Comparison of ENCODE assay signal across 8 cellular contexts in the genomic region with DNA sequence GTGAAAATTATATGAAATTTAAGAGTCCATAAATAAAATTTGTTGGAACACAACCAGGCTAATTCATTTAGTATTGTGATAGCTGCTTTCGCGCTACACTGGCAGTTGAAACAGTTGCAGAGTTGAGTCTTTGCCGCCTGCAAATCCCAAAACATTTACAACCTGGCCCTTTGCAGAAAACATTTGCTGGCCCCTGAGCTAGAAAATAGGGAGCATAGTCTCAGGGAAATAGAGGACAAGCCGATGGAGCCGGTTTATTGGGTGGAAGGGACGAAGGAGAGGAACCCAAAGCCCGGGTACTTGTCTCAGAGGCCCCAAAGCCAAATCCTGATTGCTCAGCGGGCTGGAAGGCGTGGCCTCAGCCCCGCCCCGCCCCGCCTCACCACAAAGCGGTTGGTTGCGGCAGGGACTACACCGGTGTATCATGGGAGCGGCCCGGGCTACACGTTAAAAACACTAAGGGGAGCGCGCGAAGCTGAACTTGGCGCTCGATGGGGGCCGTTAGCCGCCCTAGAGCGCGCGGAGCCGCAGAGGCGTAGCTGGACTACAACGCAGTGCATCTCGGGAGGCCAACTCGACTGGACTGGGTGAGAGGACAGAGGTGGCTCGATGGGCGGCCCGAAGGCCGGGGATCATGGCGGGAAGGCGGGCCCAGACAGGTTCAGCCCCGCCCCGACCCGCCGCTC. TPM values are rescaled to one million over a fixed set of nuclear protein-coding genes. Genes with fewer than 3 reads are reported as not detected.
A peak's percentile ranks its signal among the peaks of the same experiment; 100 is the strongest.
DNase-seq lines count a peak whose midpoint lies in the region; ATAC-seq and TF ChIP-seq lines count a peak whose summit lies in the region.

No MANE protein-coding gene starts in this region.

- H3K27ac ChIP-seq in H9 (ENCODE audit: insufficient read length, low read depth, low read length) (peak overlapping the region; percentile 59), neural cell (ENCODE audit: low read length) (peak overlapping the region; percentile 82)

- H4K20me1 ChIP-seq in H9 (ENCODE audit: control insufficient read depth, insufficient read depth, insufficient read length) (no peaks in the 10 kb centered on the region), neural cell (ENCODE audit: insufficient read depth) (no peaks in the 10 kb centered on the region)

- H2AK5ac ChIP-seq in H9 (ENCODE audit: insufficient read length, low read length): no peak overlapping the region

- peak; percentile 95 for ATAC-seq in stimulated activated naive CD8-positive, alpha-beta T cell treated with anti-CD3 and anti-CD28 coated beads, Interleukin-15, amount 100 ng/mL, for 72 hours

- H3K23ac ChIP-seq in H9 (ENCODE audit: insufficient read length, low read depth, low read length): no peak overlapping the region

- WGBS in H9 (ENCODE audit: extremely low coverage, insufficient read length, low lambda C conversion rate): no CpG with 5 or more reads among the region's 43 CpGs

- H3K14ac ChIP-seq in H9 (ENCODE audit: insufficient read depth, low read length): peak overlapping the region; percentile 91

- peak overlapping the region; percentile 80 to 91 for H3K4me3 Mint-ChIP-seq in H9
- peak overlapping the region; percentile 81 to 83 for H3K4me3 Mint-ChIP-seq in stimulated activated naive CD8-positive, alpha-beta T cell treated with anti-CD3 and anti-CD28 coated beads, Interleukin-15, amount 100 ng/mL, for 72 hours

- H3K56ac ChIP-seq in H9 (ENCODE audit: insufficient read length, low read depth, low read length): no peak overlapping the region

- peak overlapping the region; percentile 67 for H3K18ac ChIP-seq in H9 (ENCODE audit: insufficient read length, low read depth, low read length)

- H4K5ac ChIP-seq in H9 (ENCODE audit: insufficient read length, low read depth, low read length): no peak overlapping the region

- no peak for TF ChIP-seq CTCF in H9 (conservative IDR thresholded peaks at IDR 0.05)
- no peak for TF ChIP-seq CTCF in foreskin fibroblast (IDR thresholded peaks at IDR 0.05; ENCODE audit: low read depth, low read length)
- TF ChIP-seq CTCF in neural cell (IDR thresholded peaks at IDR 0.05; ENCODE audit: poor library complexity, severe bottlenecking): no peak

- H3K9ac ChIP-seq in ES-I3 (ENCODE audit: low read depth, low read length) (peak overlapping the region; percentile 64), H9 (ENCODE audit: extremely low read depth, insufficient read length, low read length) (peak overlapping the region; percentile 80), neural cell (ENCODE audit: low read length) (peak overlapping the region; percentile 76)

- no peak overlapping the region for H3K4ac ChIP-seq in H9 (ENCODE audit: low read depth, low read length)

- no peaks in the 10 kb centered on the region for H3K79me1 ChIP-seq in H9 (ENCODE audit: insufficient read depth, low read depth, low read length, poor library complexity, severe bottlenecking)

- peak overlapping the region; percentile 67 for H3K4me2 ChIP-seq in H9 (ENCODE audit: insufficient read depth, insufficient read length, low read length)
- no peak overlapping the region for H3K4me2 ChIP-seq in neural cell (ENCODE audit: low read length)

- H4K91ac ChIP-seq in H9 (ENCODE audit: insufficient read length, low read depth, low read length): no peak overlapping the region

- TF ChIP-seq RAD21 in neural cell (conservative IDR thresholded peaks at IDR 0.05): no peak

- H3K4me3 ChIP-seq in foreskin fibroblast (ENCODE audit: low read depth in 1 of 2, low read length in 2 of 2) (peak overlapping the region; percentile 62 to 66), neural cell (ENCODE audit: low read length) (peak overlapping the region; percentile 77)

- H3T11ph ChIP-seq in H9 (ENCODE audit: low read length): no peak overlapping the region

- H3K9me2 ChIP-seq in neural cell (ENCODE audit: insufficient read depth, low read length): no peaks in the 10 kb centered on the region

- H3K79me2 ChIP-seq in H9 (ENCODE audit: insufficient read depth, low read length): peaks cover 2% of the 10 kb centered on the region; the same call in 1 of the 2 replicates
- H3K79me2 ChIP-seq in neural cell (replicated peaks; ENCODE audit: insufficient read depth, low read length): peaks cover 9% of the 10 kb centered on the region

- H3K9me3 ChIP-seq in ES-I3 (ENCODE audit: control insufficient read depth, insufficient read depth, low read length) (no peaks in the 10 kb centered on the region), H9 (ENCODE audit: control insufficient read depth, low read depth, low read length) (no peaks in the 10 kb centered on the region), neural cell (ENCODE audit: low read length) (no peaks in the 10 kb centered on the region)

- H2BK12ac ChIP-seq in H9 (ENCODE audit: insufficient read length, low read depth, low read length): no peak overlapping the region

- no peak for TF ChIP-seq EP300 in neural cell (conservative IDR thresholded peaks at IDR 0.05; ENCODE audit: poor library complexity, severe bottlenecking)

- no peak overlapping the region for H2BK5ac ChIP-seq in H9 (ENCODE audit: insufficient read length, low read length)

- TF ChIP-seq POLR2A in Raji (IDR thresholded peaks at IDR 0.05; ENCODE audit: insufficient read depth, low read depth, low read length): peak; percentile 76

- no peaks in the 10 kb centered on the region for H3K27me3 Mint-ChIP-seq in H9 (ENCODE audit: low read depth)
- no peaks in the 10 kb centered on the region for H3K27me3 Mint-ChIP-seq in stimulated activated naive CD8-positive, alpha-beta T cell treated with anti-CD3 and anti-CD28 coated beads, Interleukin-15, amount 100 ng/mL, for 72 hours

- no peaks in the 10 kb centered on the region for H3K9me3 Mint-ChIP-seq in H9
- no peaks in the 10 kb centered on the region for H3K9me3 Mint-ChIP-seq in stimulated activated naive CD8-positive, alpha-beta T cell treated with anti-CD3 and anti-CD28 coated beads, Interleukin-15, amount 100 ng/mL, for 72 hours

- no peak overlapping the region for H2BK15ac ChIP-seq in H9 (ENCODE audit: low read depth, low read length)

- peaks cover 4% of the 10 kb centered on the region for H3K23me2 ChIP-seq in H9 (ENCODE audit: insufficient read length, low read depth, low read length, poor library complexity, severe bottlenecking)

- H3K36me3 Mint-ChIP-seq in H9 (ENCODE audit: insufficient read depth in 1 of 3, low read depth in 3 of 3): peaks cover 5 to 34% (median 25%) of the 10 kb centered on the region in 3 experiments; a peak in 6 of 7 replicates

- H3K36me3 ChIP-seq in ES-I3 (ENCODE audit: insufficient read depth, low read length) (peaks cover 5% of the 10 kb centered on the region; the same call in 1 of the 2 replicates), neural cell (ENCODE audit: insufficient read depth, low read length) (no peaks in the 10 kb centered on the region)

- peak overlapping the region; percentile 97 to 98 (median 97) for H3K27ac Mint-ChIP-seq in H9
- peak overlapping the region; percentile 95 to 96 for H3K27ac Mint-ChIP-seq in stimulated activated naive CD8-positive, alpha-beta T cell treated with anti-CD3 and anti-CD28 coated beads, Interleukin-15, amount 100 ng/mL, for 72 hours

- no peaks in the 10 kb centered on the region for H3F3A ChIP-seq in neural cell (ENCODE audit: insufficient read depth, low read length, poor library complexity, severe bottlenecking)

- H2AFZ ChIP-seq in H9 (ENCODE audit: low read length) (no peak overlapping the region), neural cell (ENCODE audit: low read depth, low read length) (peak overlapping the region; percentile 75)

- no peak overlapping the region for H4K8ac ChIP-seq in H9 (replicated peaks; ENCODE audit: insufficient read length, low read depth, low read length)

- DNase-seq in H9 (peak; percentile 94), M059J (ENCODE audit: low read depth) (peak; percentile 98), foreskin fibroblast (peak; percentile 93 to 97)
- peak; percentile 94 for DNase-seq in activated effector memory CD4-positive, alpha-beta T cell treated with anti-CD3 and anti-CD28 coated beads, Interleukin-2, amount 50 U/mL, for 16 hours
- peak; percentile 94 to 95 for DNase-seq in stimulated activated naive CD8-positive, alpha-beta T cell treated with anti-CD3 and anti-CD28 coated beads, Interleukin-15, amount 100 ng/mL, for 72 hours

- H3K4me1 ChIP-seq in ES-I3 (ENCODE audit: insufficient read depth, low read length) (no peaks in the 10 kb centered on the region), H9 (ENCODE audit: insufficient read depth, low read length) (no peaks in the 10 kb centered on the region)

- no peak overlapping the region for H2BK20ac ChIP-seq in H9 (ENCODE audit: low read depth, low read length, poor library complexity, severe bottlenecking)

- H3K4me1 Mint-ChIP-seq in H9: peaks cover 4 to 10% of the 10 kb centered on the region in 2 experiments; a peak in 3 of 4 replicates
- peaks cover 41% of the 10 kb centered on the region for H3K4me1 Mint-ChIP-seq in stimulated activated naive CD8-positive, alpha-beta T cell treated with anti-CD3 and anti-CD28 coated beads, Interleukin-15, amount 100 ng/mL, for 72 hours

- no peak overlapping the region for H2BK120ac ChIP-seq in H9 (ENCODE audit: low read depth, low read length, poor library complexity, severe bottlenecking)

- no peaks in the 10 kb centered on the region for H3K27me3 ChIP-seq in H9 (ENCODE audit: insufficient read depth, low read length)
- H3K27me3 ChIP-seq in neural cell (ENCODE audit: insufficient read depth, low read depth, low read length): no peaks in the 10 kb centered on the region

TF ChIP-seq in neural cell, 6 proteins besides CTCF, POLR2A, EP300 and RAD21 (continues in another document):
- peak; percentile 62 for TF ChIP-seq POLR2AphosphoS5 (IDR thresholded peaks at IDR 0.05)
- TF ChIP-seq TAF1 (IDR thresholded peaks at IDR 0.05; ENCODE audit: low read depth): peak; percentile 19
- no peak for TF ChIP-seq SMC3 (conservative IDR thresholded peaks at IDR 0.05; ENCODE audit: poor library complexity)
- no peak for TF ChIP-seq EZH2 (IDR thresholded peaks at IDR 0.05; ENCODE audit: borderline replicate concordance, insufficient read depth, low read length, poor library complexity, severe bottlenecking)

RNA-seq across cellular contexts. Expression of a gene that starts 0.3 kb away (rescaled TPM):
- 20.7 and 21.9 TPM in 2 replicates for total RNA-seq in H9 (2021)
- 11.8 and 20.0 TPM in 2 replicates for total RNA-seq in M059J (2014; rRNA removed; shearing (Covaris generic))
- 23.5 and 27.0 TPM in 2 replicates for polyA plus RNA-seq in neural cell
- polyA minus RNA-seq in neural cell: 7.3 and 14.4 TPM in 2 replicates

RNA-seq across cellular contexts. Expression of a gene that starts 13.4 kb away (rescaled TPM):
- total RNA-seq in H9 (2021): 24.3 and 25.7 TPM in 2 replicates
- 17.8 and 18.3 TPM in 2 replicates for total RNA-seq in M059J (2014; rRNA removed; shearing (Covaris generic))
- 11.2 and 15.3 TPM in 2 replicates for polyA plus RNA-seq in neural cell
- polyA minus RNA-seq in neural cell: 8.2 and 11.0 TPM in 2 replicates

RNA-seq across cellular contexts. Expression of a gene that starts 17.7 kb away (rescaled TPM):
- total RNA-seq in H9 (2021): 1.0 and 1.2 TPM in 2 replicates
- 0.34 TPM in 1 of 2 replicates, not detected in the other for total RNA-seq in M059J (2014; rRNA removed; shearing (Covaris generic))
- polyA plus RNA-seq in neural cell: not detected in 2 replicates
- not detected in 2 replicates for polyA minus RNA-seq in neural cell

RNA-seq across cellular contexts. Expression of a gene that starts 26.7 kb away (rescaled TPM):
- 200 and 203 TPM in 2 replicates for total RNA-seq in H9 (2021)
- total RNA-seq in M059J (2014; rRNA removed; shearing (Covaris generic)): 137 and 169 TPM in 2 replicates
- 158 and 174 TPM in 2 replicates for polyA plus RNA-seq in neural cell
- 61.1 and 63.0 TPM in 2 replicates for polyA minus RNA-seq in neural cell

RNA-seq across cellular contexts. Expression of a gene that starts 43.2 kb away (rescaled TPM):
- 93.9 and 94.8 TPM in 2 replicates for total RNA-seq in H9 (2021)
- total RNA-seq in M059J (2014; rRNA removed; shearing (Covaris generic)): 47.9 and 56.8 TPM in 2 replicates
- 2.3 and 2.4 TPM in 2 replicates for polyA plus RNA-seq in neural cell
- polyA minus RNA-seq in neural cell: 0.49 and 0.69 TPM in 2 replicates

Comparison
In these comparisons a context has a peak if more than half of its experiments do, and no peak if none do; other contexts are left out.
1. Peak in every context shown above with its lines: DNase-seq, ATAC-seq, H3K4me3 ChIP-seq and H3K27ac ChIP-seq.